In genomic region chr15:56207092-56207491, GRCh38 we compare ENCODE assay signal across 11 cellular contexts.
A peak's percentile ranks its signal among the peaks of the same experiment; 100 is the strongest.
DNase-seq lines count a peak whose midpoint lies in the region; ATAC-seq lines count a peak whose summit lies in the region.
"Had no signal": no experiment of that assay in that cellular context is flagged by ENCODE, and none has a peak within 500 bp of the region (broad histone marks: within the 10 kb centered on the region; RNA-seq: fewer than 3 reads in every experiment).

No MANE protein-coding gene starts in this region.

- H3K36me3 ChIP-seq in BLaER1 treated with 17β-estradiol and CSF1 and Interleukin-3, amounts not matched to agents 10 nM and 100 nM: peaks cover 15 to 50% (median 36%) of the 10 kb centered on the region in 11 experiments
- H3K36me3 ChIP-seq in KOPT-K1 (ENCODE audit: insufficient read depth, low read length): peaks cover 23% of the 10 kb centered on the region

- peaks cover 18 to 63% (median 40%) of the 10 kb centered on the region in 11 experiments for H3K9me3 ChIP-seq in BLaER1 treated with 17β-estradiol and CSF1 and Interleukin-3, amounts not matched to agents 10 nM and 100 nM (replicated peaks in 1 of 11)
- H3K9me3 ChIP-seq in KOPT-K1 (ENCODE audit: insufficient read depth, low read length, poor library complexity, severe bottlenecking): peaks cover 20% of the 10 kb centered on the region

- H3K4me2 ChIP-seq in BLaER1 treated with 17β-estradiol and CSF1 and Interleukin-3, amounts not matched to agents 10 nM and 100 nM: peak overlapping the region in 8 of 11 experiments; percentile 10 to 87 (median 58); a peak in 10 of 22 replicates

- no peaks in the 10 kb centered on the region for H3K27me3 ChIP-seq in BLaER1 treated with 17β-estradiol and CSF1 and Interleukin-3, amounts not matched to agents 10 nM and 100 nM

- H3K4me1 ChIP-seq in BLaER1 treated with 17β-estradiol and CSF1 and Interleukin-3, amounts not matched to agents 10 nM and 100 nM: peaks cover 16 to 58% (median 31%) of the 10 kb centered on the region in 10 experiments
- H3K4me1 ChIP-seq: parathyroid adenoma had no signal

- no peak overlapping the region for H3K4me3 ChIP-seq in BLaER1 treated with 17β-estradiol and CSF1 and Interleukin-3, amounts not matched to agents 10 nM and 100 nM

- no peak for DNase-seq in DMS79 (lab: John Stamatoyannopoulos, UW)
- no peak for DNase-seq in NCI-H524 treated with DMSO at 0.1 percent for 48 hours (lab: John Stamatoyannopoulos, UW)
- DNase-seq in DMS79 treated with DMSO at 0.1 percent for 48 hours (lab: John Stamatoyannopoulos, UW): no peak
- DNase-seq in NCI-H345 treated with DMSO at 0.1 percent for 48 hours (lab: John Stamatoyannopoulos, UW; ENCODE audit: unreplicated experiment): no peak
- DNase-seq: kidney, T1000 had no signal

- peak; percentile 80 for ATAC-seq in GM19025 (IDR thresholded peaks at IDR 0.05; ENCODE audit: low read depth, unreplicated experiment)
- peak; percentile 80 for ATAC-seq in HG02798 (IDR thresholded peaks at IDR 0.05; ENCODE audit: poor library complexity, unreplicated experiment)

- H3K27ac ChIP-seq in BLaER1 treated with 17β-estradiol and CSF1 and Interleukin-3, amounts not matched to agents 10 nM and 100 nM: no peak overlapping the region
- H3K27ac ChIP-seq in KOPT-K1 (ENCODE audit: low read depth, low read length, poor library complexity, severe bottlenecking): peak overlapping the region; percentile 55
- H3K27ac ChIP-seq: parathyroid adenoma had no signal

- H4K20me1 ChIP-seq in BLaER1 treated with 17β-estradiol and CSF1 and Interleukin-3, amounts not matched to agents 10 nM and 100 nM: peaks cover 13 to 75% (median 28%) of the 10 kb centered on the region in 11 experiments; a peak in 20 of 22 replicates

- no peak overlapping the region for H3K9ac ChIP-seq in BLaER1 treated with 17β-estradiol and CSF1 and Interleukin-3, amounts not matched to agents 10 nM and 100 nM
- H3K9ac ChIP-seq: parathyroid adenoma had no signal
